10 cellular contexts compared by ENCODE assay signal in genomic region chr2:74373189-74373588, GRCh38. TPM values are rescaled to one million over a fixed set of nuclear protein-coding genes. Genes with fewer than 3 reads are reported as not detected.
A peak's percentile ranks its signal among the peaks of the same experiment; 100 is the strongest.
DNase-seq lines count a peak whose midpoint lies in the region; ATAC-seq, FAIRE-seq and TF ChIP-seq lines count a peak whose summit lies in the region.
"Had no signal": no experiment of that assay in that cellular context is flagged by ENCODE, and none has a peak within 500 bp of the region (broad histone marks: within the 10 kb centered on the region; RNA-seq: fewer than 3 reads in every experiment).

No MANE protein-coding gene starts in this region.

- ATAC-seq in CD4-positive, alpha-beta T cell (ENCODE audit: poor library complexity): no peak
- ATAC-seq in HG02884 (IDR thresholded peaks at IDR 0.05; ENCODE audit: unreplicated experiment): no peak
- ATAC-seq: activated CD8-positive, alpha-beta T cell treated with anti-CD3 and anti-CD28 coated beads, Interleukin-2, amount 10 ng/mL, durations not matched to agents 7 days and 5 days had no signal

- H3K9ac ChIP-seq in astrocyte (ENCODE audit: low read length): no peak overlapping the region

- H3K27me3 ChIP-seq in astrocyte (ENCODE audit: insufficient read depth, low read length) (no peaks in the 10 kb centered on the region), layer of hippocampus (ENCODE audit: control insufficient read depth, insufficient read depth, low read length) (no peaks in the 10 kb centered on the region), transverse colon (no peaks in the 10 kb centered on the region)
- no peaks in the 10 kb centered on the region for H3K27me3 ChIP-seq in CD4-positive, alpha-beta T cell (ENCODE audit: control insufficient read depth, insufficient read depth, low read length)

- no peak for FAIRE-seq in astrocyte (lab: Jason Lieb, UNC)

- no peak overlapping the region for H3K27ac ChIP-seq in astrocyte (ENCODE audit: low read depth, low read length)
- peak overlapping the region; percentile 87 for H3K27ac ChIP-seq in layer of hippocampus (ENCODE audit: low read depth, low read length)
- H3K27ac ChIP-seq in transverse colon: peak overlapping the region; percentile 35 to 69 (median 58)
- no peak overlapping the region for H3K27ac ChIP-seq in CD4-positive, alpha-beta T cell (ENCODE audit: low read depth, low read length)

- no peak for TF ChIP-seq POLR2A in transverse colon (IDR thresholded peaks at IDR 0.05)

- in situ Hi-C loops in transverse colon (cut with MboI; ENCODE audit: low pct_ligation_motif_present in 1 of 4, low pct_unique_long_range_greater_than_20kb in 1 of 4, low sequenced_read_pairs in 3 of 4): no loop called here

- H3K4me1 Mint-ChIP-seq in astrocyte (ENCODE audit: low read depth, unreplicated experiment): peaks cover 18% of the 10 kb centered on the region
- H3K4me1 Mint-ChIP-seq in CD4-positive, alpha-beta T cell (ENCODE audit: low read depth): no peaks in the 10 kb centered on the region
- H3K4me1 Mint-ChIP-seq in activated CD4-positive, alpha-beta T cell treated with anti-CD3 and anti-CD28 coated beads, Interleukin-2, amount 10 ng/mL, durations not matched to agents 24 days and 14 days: peaks cover 5% of the 10 kb centered on the region

- no peaks in the 10 kb centered on the region for H3K9me3 Mint-ChIP-seq in astrocyte (ENCODE audit: unreplicated experiment)
- H3K9me3 Mint-ChIP-seq in CD4-positive, alpha-beta T cell: no peaks in the 10 kb centered on the region
- no peaks in the 10 kb centered on the region for H3K9me3 Mint-ChIP-seq in activated CD4-positive, alpha-beta T cell treated with anti-CD3 and anti-CD28 coated beads, Interleukin-2, amount 10 ng/mL, durations not matched to agents 24 days and 14 days

- CTCF ChIA-PET in CD4-positive, alpha-beta T cell (lab: Charles Lee): no interaction called here

- no peaks in the 10 kb centered on the region for H3K27me3 Mint-ChIP-seq in astrocyte (ENCODE audit: low read depth, unreplicated experiment)
- H3K27me3 Mint-ChIP-seq in CD4-positive, alpha-beta T cell: no peaks in the 10 kb centered on the region
- H3K27me3 Mint-ChIP-seq in activated CD4-positive, alpha-beta T cell treated with anti-CD3 and anti-CD28 coated beads, Interleukin-2, amount 10 ng/mL, durations not matched to agents 24 days and 14 days: no peaks in the 10 kb centered on the region

- POLR2A ChIA-PET in CD4-positive, alpha-beta T cell (lab: Charles Lee): no interaction called here

- WGBS in transverse colon (ENCODE audit: low coverage in 1 of 2), 2 donors: 70% methylated on average over 5 of the region's 5 CpGs; no CpG with 5 or more reads in 1 of the 2 donors

- H3K9me3 ChIP-seq in astrocyte (ENCODE audit: insufficient read depth, low read depth, low read length): no peaks in the 10 kb centered on the region
- no peaks in the 10 kb centered on the region for H3K9me3 ChIP-seq in transverse colon
- H3K9me3 ChIP-seq in CD4-positive, alpha-beta T cell (ENCODE audit: control insufficient read depth, low read length): no peaks in the 10 kb centered on the region

- H3K36me3 ChIP-seq in astrocyte (ENCODE audit: insufficient read depth, low read length): peaks cover 27% of the 10 kb centered on the region
- peaks cover 0 to 36% (median 13%) of the 10 kb centered on the region in 4 donors for H3K36me3 ChIP-seq in transverse colon

- peak; percentile 26 for DNase-seq in NCI-H510A treated with DMSO at 0.1 percent for 48 hours (lab: John Stamatoyannopoulos, UW)
- DNase-seq in NCI-H510A (lab: John Stamatoyannopoulos, UW): no peak
- DNase-seq in astrocyte (ENCODE audit: low read depth): no peak
- DNase-seq in transverse colon: peak; percentile 79
- DNase-seq in CD4-positive, alpha-beta T cell: no peak
- DNase-seq in activated CD4-positive, alpha-beta T cell treated with anti-CD3 and anti-CD28 coated beads, Interleukin-2, amount 10 ng/mL, durations not matched to agents 24 days and 14 days: no peak
- DNase-seq: activated CD8-positive, alpha-beta T cell treated with anti-CD3 and anti-CD28 coated beads, Interleukin-2, amount 10 ng/mL, durations not matched to agents 7 days and 5 days had no signal

- peaks cover 69% of the 10 kb centered on the region for H4K20me1 ChIP-seq in astrocyte (ENCODE audit: insufficient read depth, low read length)

- H3K4me1 ChIP-seq in astrocyte (ENCODE audit: insufficient read depth, low read length) (peaks cover 9% of the 10 kb centered on the region), transverse colon (peaks cover 0 to 16% (median 10%) of the 10 kb centered on the region in 4 donors)

- intact Hi-C loops in transverse colon (cut with DNase I; ENCODE audit: low total_unique reads): no loop called here
- intact Hi-C loops in CD4-positive, alpha-beta T cell (cut with DNase I, micrococcal nuclease): no loop called here
- intact Hi-C loops in activated CD4-positive, alpha-beta T cell treated with anti-CD3 and anti-CD28 coated beads, Interleukin-2, amount 10 ng/mL, durations not matched to agents 24 days and 14 days (cut with micrococcal nuclease): no loop called here

- TF ChIP-seq CTCF in astrocyte (IDR thresholded peaks at IDR 0.05; ENCODE audit: insufficient read depth, low read depth, low read length) (no peak), transverse colon (IDR thresholded peaks at IDR 0.05) (no peak)
- TF ChIP-seq CTCF in CD4-positive, alpha-beta T cell (IDR thresholded peaks at IDR 0.05): no peak

- peak overlapping the region; percentile 75 for H3K4me3 Mint-ChIP-seq in astrocyte (ENCODE audit: unreplicated experiment)
- no peak overlapping the region for H3K4me3 Mint-ChIP-seq in CD4-positive, alpha-beta T cell
- no peak overlapping the region for H3K4me3 Mint-ChIP-seq in activated CD4-positive, alpha-beta T cell treated with anti-CD3 and anti-CD28 coated beads, Interleukin-2, amount 10 ng/mL, durations not matched to agents 24 days and 14 days
- H3K4me3 Mint-ChIP-seq: activated CD8-positive, alpha-beta T cell treated with anti-CD3 and anti-CD28 coated beads, Interleukin-2, amount 10 ng/mL, durations not matched to agents 7 days and 5 days had no signal

- no peak overlapping the region for H3K4me3 ChIP-seq in astrocyte (ENCODE audit: insufficient read depth, low read depth, low read length)
- no peak overlapping the region for H3K4me3 ChIP-seq in transverse colon

- no peak for TF ChIP-seq EP300 in transverse colon (IDR thresholded peaks at IDR 0.05; ENCODE audit: low read depth)

- peaks cover 40% of the 10 kb centered on the region for H3K79me2 ChIP-seq in astrocyte (ENCODE audit: insufficient read depth, low read length)

- no peak overlapping the region for H3K27ac Mint-ChIP-seq in astrocyte (ENCODE audit: unreplicated experiment)
- H3K27ac Mint-ChIP-seq in CD4-positive, alpha-beta T cell: no peak overlapping the region
- no peak overlapping the region for H3K27ac Mint-ChIP-seq in activated CD4-positive, alpha-beta T cell treated with anti-CD3 and anti-CD28 coated beads, Interleukin-2, amount 10 ng/mL, durations not matched to agents 24 days and 14 days
- H3K27ac Mint-ChIP-seq: activated CD8-positive, alpha-beta T cell treated with anti-CD3 and anti-CD28 coated beads, Interleukin-2, amount 10 ng/mL, durations not matched to agents 7 days and 5 days had no signal

- no peak overlapping the region for H2AFZ ChIP-seq in astrocyte (ENCODE audit: low read depth, low read length)

- H3K36me3 Mint-ChIP-seq in astrocyte (ENCODE audit: low read depth, unreplicated experiment): peaks cover 42% of the 10 kb centered on the region
- peaks cover 79% of the 10 kb centered on the region for H3K36me3 Mint-ChIP-seq in CD4-positive, alpha-beta T cell (ENCODE audit: low read depth)
- peaks cover 36% of the 10 kb centered on the region for H3K36me3 Mint-ChIP-seq in activated CD4-positive, alpha-beta T cell treated with anti-CD3 and anti-CD28 coated beads, Interleukin-2, amount 10 ng/mL, durations not matched to agents 24 days and 14 days (ENCODE audit: low read depth)

- no peak overlapping the region for H3K4me2 ChIP-seq in astrocyte (ENCODE audit: low read length)

RNA-seq across cellular contexts. Expression of gene DCTN1, which starts 6.9 kb away (rescaled TPM):
- total RNA-seq in astrocyte (206 and 215 TPM in 2 replicates), transverse colon (100 to 1,000 TPM; 109 to 134 (median 122) TPM)
- 10 to 100 TPM; 51.4 to 60.7 TPM for total RNA-seq in CD4-positive, alpha-beta T cell
- 87.1 and 87.2 TPM in 2 replicates for total RNA-seq in activated CD4-positive, alpha-beta T cell treated with anti-CD3 and anti-CD28 coated beads, Interleukin-2, amount 10 ng/mL, durations not matched to agents 24 days and 14 days

RNA-seq across cellular contexts. Expression of gene SLC4A5, which starts 30.0 kb away (rescaled TPM):
- 0.36 and 0.41 TPM in 2 replicates for total RNA-seq in astrocyte
- total RNA-seq in transverse colon: 1 to 10 TPM in 3 of 4 donors, under 1 TPM in 1; 0.37 to 6.1 (median 3.5) TPM
- 10 to 100 TPM in 1 of 2 experiments, 1 to 10 TPM in 1; 7.8 to 10.4 TPM for total RNA-seq in CD4-positive, alpha-beta T cell
- 0.93 and 1.4 TPM in 2 replicates for total RNA-seq in activated CD4-positive, alpha-beta T cell treated with anti-CD3 and anti-CD28 coated beads, Interleukin-2, amount 10 ng/mL, durations not matched to agents 24 days and 14 days
- total RNA-seq: RPMI7951 had no signal

RNA-seq across cellular contexts. Expression of gene C2orf81, which starts 48.2 kb away (rescaled TPM):
- total RNA-seq in astrocyte (2.1 and 2.5 TPM in 2 replicates), transverse colon (1 to 10 TPM in 1 of 4 donors, under 1 TPM in 1, not detected in 2; 0.82 to 1.3 TPM)
- 1 to 10 TPM; 2.9 to 3.4 TPM for total RNA-seq in CD4-positive, alpha-beta T cell
- total RNA-seq in activated CD4-positive, alpha-beta T cell treated with anti-CD3 and anti-CD28 coated beads, Interleukin-2, amount 10 ng/mL, durations not matched to agents 24 days and 14 days: 1.7 and 2.0 TPM in 2 replicates

RNA-seq across cellular contexts. Expression of gene WDR54, which starts 48.3 kb away (rescaled TPM):
- 14.8 and 17.5 TPM in 2 replicates for total RNA-seq in astrocyte
- total RNA-seq in transverse colon: 1 to 10 TPM in 2 of 4 donors, not detected in 2; 2.3 to 7.0 TPM
- total RNA-seq in CD4-positive, alpha-beta T cell: 10 to 100 TPM; 21.7 to 25.1 TPM
- 72.1 and 78.2 TPM in 2 replicates for total RNA-seq in activated CD4-positive, alpha-beta T cell treated with anti-CD3 and anti-CD28 coated beads, Interleukin-2, amount 10 ng/mL, durations not matched to agents 24 days and 14 days

Comparison
In these comparisons a context has a peak if more than half of its experiments do, and no peak if none do; other contexts are left out.
1. DNase-seq: peak in NCI-H510A treated with DMSO at 0.1 percent for 48 hours (single experiment) and transverse colon (single experiment); none in NCI-H510A (single experiment), astrocyte (single experiment), CD4-positive, alpha-beta T cell (0 of 10) and activated CD4-positive, alpha-beta T cell treated with anti-CD3 and anti-CD28 coated beads, Interleukin-2, amount 10 ng/mL, durations not matched to agents 24 days and 14 days (single experiment).
2. H3K27ac ChIP-seq: peak in layer of hippocampus (single experiment) and transverse colon (4 of 4); none in astrocyte (single experiment) and CD4-positive, alpha-beta T cell (single experiment).